11 cellular contexts compared by ENCODE assay signal in the genomic region with DNA sequence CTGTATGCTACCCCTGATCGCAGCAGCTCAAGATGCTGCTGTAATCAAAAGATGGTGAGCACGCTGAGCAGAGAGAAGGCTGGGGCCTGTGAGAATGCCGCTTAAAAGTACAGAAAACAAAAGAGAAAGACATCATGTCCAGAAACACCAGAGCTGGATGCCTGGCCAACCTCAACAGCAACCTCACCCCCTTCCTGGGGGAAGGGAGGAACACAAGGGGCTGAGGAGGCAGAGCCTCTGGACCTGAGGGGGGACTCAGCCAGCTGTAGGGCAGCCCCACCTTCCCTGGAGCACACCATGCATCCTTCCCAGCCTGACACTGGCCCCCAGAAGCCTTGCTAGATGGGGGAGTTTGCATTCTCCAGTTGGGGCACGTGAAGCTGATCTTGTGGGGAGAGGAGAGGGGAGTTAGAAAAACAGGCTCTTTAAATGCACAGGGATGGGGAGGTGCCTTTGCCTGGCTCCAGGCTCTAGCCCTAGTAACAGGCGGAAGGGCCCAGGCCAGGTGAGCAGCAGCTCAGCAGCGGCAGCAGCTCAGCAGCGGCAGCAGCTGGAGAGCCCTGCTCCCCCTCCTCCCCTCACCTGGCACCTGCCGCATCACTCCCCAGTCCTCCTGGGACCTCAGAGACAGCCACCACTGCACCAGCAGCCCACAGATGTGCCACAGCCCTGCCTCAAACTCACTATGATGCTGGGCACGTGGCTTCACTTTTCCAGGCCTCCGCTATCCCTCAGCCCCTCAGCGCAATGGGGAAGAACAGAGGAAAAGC.
DNase-seq lines count a peak whose midpoint lies in the region; ATAC-seq, FAIRE-seq and TF ChIP-seq lines count a peak whose summit lies in the region.
"Had no signal": no experiment of that assay in that cellular context is flagged by ENCODE, and none has a peak within 500 bp of the region (broad histone marks: within the 10 kb centered on the region; RNA-seq: fewer than 3 reads in every experiment).

No MANE protein-coding gene starts in this region.

- peak; percentile 44 for DNase-seq in DMS153 (lab: John Stamatoyannopoulos, UW)
- peak; percentile 26 for DNase-seq in NCI-H187 treated with DMSO at 0.1 percent for 48 hours (lab: John Stamatoyannopoulos, UW)
- no peak for DNase-seq in ascending aorta (ENCODE audit: low spot score in 2 of 2)
- peak in 2 of 5 donors; percentile 48 to 69 for DNase-seq in ovary
- DNase-seq in RKO (ENCODE audit: low spot score), result no peak
- DNase-seq in pons (ENCODE audit: low spot score), result no peak
- DNase-seq in small intestine, result no peak
- DNase-seq: activated naive CD4-positive, alpha-beta T cell treated with anti-CD3 and anti-CD28 coated beads, Interleukin-2, amount 10 ng/mL, durations not matched to agents 7 days and 5 days; cerebellar nuclear complex had no signal

- 48 to 58% (median 53%) methylated on average over 10 to 11 of the region's 11 CpGs for WGBS in ovary, 3 donors
- WGBS in small intestine, 3 donors, result 63 to 83% (median 75%) methylated on average over 9 to 11 of the region's 11 CpGs

- no peak for TF ChIP-seq CTCF in ascending aorta (IDR thresholded peaks at IDR 0.05)
- TF ChIP-seq CTCF in ovary (IDR thresholded peaks at IDR 0.05), result no peak

- no peak for FAIRE-seq in small intestine (lab: Jason Lieb, UNC)

- H3K4me3 ChIP-seq in ascending aorta (peak overlapping the region in 1 of 2 donors; percentile 25), ovary (no peak overlapping the region), small intestine (ENCODE audit: low read depth in 1 of 2, low read length in 2 of 2) (no peak overlapping the region)

- H3K36me3 ChIP-seq in ascending aorta (peaks cover 0 to 8% of the 10 kb centered on the region in 2 donors), ovary (no peaks in the 10 kb centered on the region), small intestine (ENCODE audit: control insufficient read depth in 2 of 2, insufficient read depth in 2 of 2, low read length in 2 of 2) (no peaks in the 10 kb centered on the region)

- no peaks in the 10 kb centered on the region for H3K9me3 ChIP-seq in ascending aorta
- no peaks in the 10 kb centered on the region for H3K9me3 ChIP-seq in ovary
- no peaks in the 10 kb centered on the region for H3K9me3 ChIP-seq in small intestine (ENCODE audit: control insufficient read depth, low read depth)

- no peak for TF ChIP-seq POLR2A in ovary (IDR thresholded peaks at IDR 0.05)

- peak overlapping the region; percentile 69 to 87 for H3K27ac ChIP-seq in ascending aorta
- H3K27ac ChIP-seq in ovary, result peak overlapping the region; percentile 47 to 59
- H3K27ac ChIP-seq in small intestine (ENCODE audit: low read depth in 1 of 2, low read length in 1 of 2), result peak overlapping the region in 1 of 2 donors; percentile 62
- H3K27ac ChIP-seq: epithelial cell of prostate had no signal

- intact Hi-C loops in ascending aorta (cut with DNase I) (no loop called here), ovary (cut with DNase I) (no loop called here)

- H3K4me1 ChIP-seq in ascending aorta, result peaks cover 32 to 84% of the 10 kb centered on the region in 2 donors
- H3K4me1 ChIP-seq in ovary (ENCODE audit: insufficient read depth), result peaks cover 61% of the 10 kb centered on the region
- peaks cover 3 to 11% of the 10 kb centered on the region in 2 donors for H3K4me1 ChIP-seq in small intestine (ENCODE audit: control insufficient read depth in 2 of 2, insufficient read depth in 1 of 2, low read depth in 1 of 2, low read length in 1 of 2)

- no peak for TF ChIP-seq EP300 in ovary (IDR thresholded peaks at IDR 0.05)

- H3K27me3 ChIP-seq in ascending aorta, result no peaks in the 10 kb centered on the region
- no peaks in the 10 kb centered on the region for H3K27me3 ChIP-seq in ovary
- no peaks in the 10 kb centered on the region for H3K27me3 ChIP-seq in small intestine (ENCODE audit: control insufficient read depth in 2 of 2, insufficient read depth in 2 of 2, low read length in 2 of 2)

- ATAC-seq in HG03469 (IDR thresholded peaks at IDR 0.05; ENCODE audit: unreplicated experiment), result no peak

Comparison
In these comparisons a context has a peak if more than half of its experiments do, and no peak if none do; other contexts are left out.
1. DNase-seq: peak in DMS153 (single experiment) and NCI-H187 treated with DMSO at 0.1 percent for 48 hours (single experiment); none in ascending aorta (0 of 2), RKO (single experiment), pons (single experiment) and small intestine (single experiment).